Comparison of ENCODE assay signal across 16 cellular contexts in genomic region chr6:72865467-72865866, GRCh38.
A peak's percentile ranks its signal among the peaks of the same experiment; 100 is the strongest.
DNase-seq lines count a peak whose midpoint lies in the region; ATAC-seq and TF ChIP-seq lines count a peak whose summit lies in the region.
"Had no signal": no experiment of that assay in that cellular context is flagged by ENCODE, and none has a peak within 500 bp of the region (broad histone marks: within the 10 kb centered on the region; RNA-seq: fewer than 3 reads in every experiment).

No MANE protein-coding gene starts in this region.

- H3K4me1 Mint-ChIP-seq in T-cell: peaks cover 0 to 2% (median 0%) of the 10 kb centered on the region in 3 donors
- H3K4me1 Mint-ChIP-seq in progenitor cell of endocrine pancreas (ENCODE audit: low read depth): no peaks in the 10 kb centered on the region

- H3K4me1 ChIP-seq in A673 (ENCODE audit: insufficient read depth, low read length, poor library complexity, severe bottlenecking): peaks cover 48% of the 10 kb centered on the region

- H3K4me3 ChIP-seq in A673 (ENCODE audit: low read depth, low read length, poor library complexity, severe bottlenecking) (no peak overlapping the region), WERI-Rb-1 (ENCODE audit: low read depth, low read length) (no peak overlapping the region), fibroblast of villous mesenchyme (ENCODE audit: low read depth, low read length) (no peak overlapping the region)
- H3K4me3 ChIP-seq: stomach had no signal

- H3K27me3 ChIP-seq in A673 (replicated peaks; ENCODE audit: insufficient read depth, low read depth, low read length, poor library complexity) (no peaks in the 10 kb centered on the region), WERI-Rb-1 (ENCODE audit: insufficient read depth, low read depth, severe bottlenecking) (no peaks in the 10 kb centered on the region)
- H3K27me3 ChIP-seq: stomach had no signal

- peak; percentile 71 for DNase-seq in A673 (ENCODE audit: low spot score)
- DNase-seq in GM04504 (ENCODE audit: low read depth): peak; percentile 33
- DNase-seq in WERI-Rb-1: peak; percentile 73
- peak; percentile 27 for DNase-seq in fibroblast of villous mesenchyme (ENCODE audit: low read depth)
- no peak for DNase-seq in T-cell
- DNase-seq in progenitor cell of endocrine pancreas (ENCODE audit: low spot score, unreplicated experiment): no peak
- no peak for DNase-seq in activated CD8-positive, alpha-beta memory T cell treated with anti-CD3 and anti-CD28 coated beads, Interleukin-2, amount 50 U/mL, for 48 hours
- DNase-seq: ACHN; activated naive CD8-positive, alpha-beta T cell treated with anti-CD3 and anti-CD28 coated beads, Interleukin-2, amount 50 U/mL, for 24 hours; activated T-cell treated with anti-CD3 and anti-CD28 coated beads, Interleukin-2, amount 50 U/mL, for 72 hours; hypothalamus; naive B cell; NCI-H1694 treated with DMSO at 0.1 percent for 48 hours; stimulated activated CD4-positive, alpha-beta T cell treated with anti-CD3 and anti-CD28 coated beads, Interleukin-15, amount 100 ng/mL, for 24 hours; stomach had no signal

- CTCF ChIA-PET in A673 (lab: Charles Lee) (no interaction called here), T-cell (lab: Charles Lee) (no interaction called here)

- intact Hi-C loops in A673 (cut with micrococcal nuclease; ENCODE audit: unreplicated experiment): loop anchor here (10.0 kb wide), 1 partner anchor 241 kb away; the partner anchor contains the start of gene KCNQ5

- POLR2A ChIA-PET in A673 (lab: Charles Lee; ENCODE audit: low non-redundant PET): no interaction called here
- POLR2A ChIA-PET in T-cell (lab: Charles Lee): no interaction called here

- no TSS peak for BruUV-seq in A673 (replicated peaks; lab: Mats Ljungman, UMichigan)

- no peak for TF ChIP-seq CTCF in A673 (conservative IDR thresholded peaks at IDR 0.05; ENCODE audit: low read depth, low read length)
- TF ChIP-seq CTCF in WERI-Rb-1 (IDR thresholded peaks at IDR 0.05; ENCODE audit: low read depth, low read length): no peak
- no peak for TF ChIP-seq CTCF in fibroblast of villous mesenchyme (IDR thresholded peaks at IDR 0.05; ENCODE audit: insufficient read depth, low read depth, low read length)
- TF ChIP-seq CTCF in progenitor cell of endocrine pancreas (IDR thresholded peaks at IDR 0.05; ENCODE audit: unreplicated experiment): no peak

- H3K27ac ChIP-seq in A673 (ENCODE audit: low read depth, low read length, poor library complexity, severe bottlenecking): no peak overlapping the region
- peak overlapping the region; percentile 48 for H3K27ac ChIP-seq in WERI-Rb-1
- H3K27ac ChIP-seq: stomach had no signal

- H3K9me3 ChIP-seq in A673 (ENCODE audit: low read depth, low read length, poor library complexity, severe bottlenecking) (no peaks in the 10 kb centered on the region), WERI-Rb-1 (ENCODE audit: severe bottlenecking) (no peaks in the 10 kb centered on the region)
- H3K9me3 ChIP-seq: stomach had no signal

- H3K9me3 Mint-ChIP-seq in T-cell (no peaks in the 10 kb centered on the region), progenitor cell of endocrine pancreas (ENCODE audit: low read depth) (no peaks in the 10 kb centered on the region)
- H3K9me3 Mint-ChIP-seq: activated naive CD8-positive, alpha-beta T cell treated with anti-CD3 and anti-CD28 coated beads, Interleukin-2, amount 50 U/mL, for 24 hours; activated T-cell treated with anti-CD3 and anti-CD28 coated beads, Interleukin-2, amount 50 U/mL, for 72 hours; naive B cell had no signal

- H3K36me3 ChIP-seq in A673 (ENCODE audit: insufficient read depth, low read length, poor library complexity, severe bottlenecking) (no peaks in the 10 kb centered on the region), WERI-Rb-1 (no peaks in the 10 kb centered on the region)
- H3K36me3 ChIP-seq: stomach had no signal

- H3K27me3 Mint-ChIP-seq in T-cell (no peaks in the 10 kb centered on the region), progenitor cell of endocrine pancreas (peaks cover 3% of the 10 kb centered on the region)
- H3K27me3 Mint-ChIP-seq: activated naive CD8-positive, alpha-beta T cell treated with anti-CD3 and anti-CD28 coated beads, Interleukin-2, amount 50 U/mL, for 24 hours; naive B cell had no signal

- no peak overlapping the region for H3K27ac Mint-ChIP-seq in T-cell
- no peak overlapping the region for H3K27ac Mint-ChIP-seq in progenitor cell of endocrine pancreas
- H3K27ac Mint-ChIP-seq: activated naive CD8-positive, alpha-beta T cell treated with anti-CD3 and anti-CD28 coated beads, Interleukin-2, amount 50 U/mL, for 24 hours had no signal

- H3K4me3 Mint-ChIP-seq in T-cell (no peak overlapping the region), progenitor cell of endocrine pancreas (ENCODE audit: low read depth) (no peak overlapping the region)
- H3K4me3 Mint-ChIP-seq: activated naive CD8-positive, alpha-beta T cell treated with anti-CD3 and anti-CD28 coated beads, Interleukin-2, amount 50 U/mL, for 24 hours; activated T-cell treated with anti-CD3 and anti-CD28 coated beads, Interleukin-2, amount 50 U/mL, for 72 hours; naive B cell had no signal

- ATAC-seq in T-cell (replicated peaks in 1 of 4) (no peak), HG03378 (IDR thresholded peaks at IDR 0.05; ENCODE audit: unreplicated experiment) (no peak)
- ATAC-seq: activated naive CD8-positive, alpha-beta T cell treated with anti-CD3 and anti-CD28 coated beads, Interleukin-2, amount 50 U/mL, for 24 hours; activated T-cell treated with anti-CD3 and anti-CD28 coated beads, Interleukin-2, amount 50 U/mL, for 72 hours had no signal

- H3K36me3 Mint-ChIP-seq in T-cell: peaks cover 4% of the 10 kb centered on the region
- H3K36me3 Mint-ChIP-seq in progenitor cell of endocrine pancreas (ENCODE audit: insufficient read depth): no peaks in the 10 kb centered on the region
- H3K36me3 Mint-ChIP-seq: naive B cell had no signal

Comparison
In these comparisons a context has a peak if more than half of its experiments do, and no peak if none do; other contexts are left out.
1. DNase-seq: peak in A673 (single experiment), GM04504 (single experiment), WERI-Rb-1 (single experiment) and fibroblast of villous mesenchyme (single experiment); none in T-cell (0 of 34), progenitor cell of endocrine pancreas (single experiment) and activated CD8-positive, alpha-beta memory T cell treated with anti-CD3 and anti-CD28 coated beads, Interleukin-2, amount 50 U/mL, for 48 hours (single experiment).